ENCODE assay signal across 10 cellular contexts in genomic region chr6:15312500-15312899, GRCh38.
A peak's percentile ranks its signal among the peaks of the same experiment; 100 is the strongest.
DNase-seq lines count a peak whose midpoint lies in the region; ATAC-seq and TF ChIP-seq lines count a peak whose summit lies in the region.
"Had no signal": no experiment of that assay in that cellular context is flagged by ENCODE, and none has a peak within 500 bp of the region (broad histone marks: within the 10 kb centered on the region; RNA-seq: fewer than 3 reads in every experiment).

No MANE protein-coding gene starts in this region.

- no peaks in the 10 kb centered on the region for H3K9me3 ChIP-seq in IMR-90 (ENCODE audit: control insufficient read depth, insufficient read depth, low read length)
- H3K9me3 ChIP-seq in adipocyte (ENCODE audit: control insufficient read depth, low read length): no peaks in the 10 kb centered on the region
- no peaks in the 10 kb centered on the region for H3K9me3 ChIP-seq in mucosa of descending colon
- no peaks in the 10 kb centered on the region for H3K9me3 ChIP-seq in stomach

- H2AK5ac ChIP-seq in IMR-90 (ENCODE audit: low read depth, low read length): no peak overlapping the region

- peaks cover 22 to 86% of the 10 kb centered on the region in 2 experiments; a peak in 3 of 4 replicates for H3K79me1 ChIP-seq in IMR-90 (ENCODE audit: low read depth in 1 of 2, low read length in 2 of 2)

- TF ChIP-seq RAD21 in IMR-90 (IDR thresholded peaks at IDR 0.05; ENCODE audit: low read length): no peak

- ATAC-seq in IMR-90 (ENCODE audit: low read depth): peak; percentile 61
- ATAC-seq in mucosa of descending colon: peak; percentile 26
- no peak for ATAC-seq in GM19455 (IDR thresholded peaks at IDR 0.05; ENCODE audit: unreplicated experiment)
- no peak for ATAC-seq in HG03520 (IDR thresholded peaks at IDR 0.05; ENCODE audit: unreplicated experiment)

- H2AK9ac ChIP-seq in IMR-90 (replicated peaks; ENCODE audit: low read depth, low read length, poor library complexity): no peak overlapping the region

- 0 out of 2 replicates have a peak overlapping the region, but pooled peaks have one; percentile 19 for H3K9ac ChIP-seq in IMR-90 (ENCODE audit: low read depth, low read length)
- H3K9ac ChIP-seq in adipocyte (ENCODE audit: low read length): no peak overlapping the region

- 14% methylated on average over 1 of the region's 3 CpGs; no CpG with 5 or more reads in 1 of the 2 experiments for WGBS in IMR-90 (ENCODE audit: extremely low coverage in 2 of 2, insufficient read length in 1 of 2), 2 experiments
- WGBS in stomach, 5 donors: 71 to 84% (median 81%) methylated on average over 3 of the region's 3 CpGs

- 0 out of 4 replicates have a peak overlapping the region, but pooled peaks of 1 of the 2 experiments have one; percentile 24 for H4K8ac ChIP-seq in IMR-90 (ENCODE audit: low read depth in 2 of 2, low read length in 2 of 2)

- H4K20me1 ChIP-seq in IMR-90 (ENCODE audit: insufficient read depth, low read length): peaks cover 86% of the 10 kb centered on the region

- POLR2A ChIA-PET in IMR-90 (lab: Charles Lee; ENCODE audit: unreplicated experiment): no interaction called here

- no peak overlapping the region for H2BK20ac ChIP-seq in IMR-90 (ENCODE audit: low read depth, low read length)

- peak overlapping the region; percentile 51; the same call in 1 of the 2 replicates for H3K14ac ChIP-seq in IMR-90 (replicated peaks; ENCODE audit: low read depth, low read length)

- H3K23ac ChIP-seq in IMR-90 (ENCODE audit: low read depth, low read length): no peak overlapping the region

- in situ Hi-C loops in Caki2 (cut with HindIII; ENCODE audit: low pct_unique_long_range_greater_than_20kb, low sequenced_read_pairs) (no loop called here), IMR-90 (cut with MboI; ENCODE audit: low sequenced_read_pairs) (no loop called here)

- TF ChIP-seq CTCF in IMR-90 (conservative IDR thresholded peaks at IDR 0.05; ENCODE audit: low read depth, low read length) (no peak), mucosa of descending colon (IDR thresholded peaks at IDR 0.05) (no peak), stomach (IDR thresholded peaks at IDR 0.05) (no peak)

- no peak overlapping the region for H3K27ac ChIP-seq in IMR-90 (ENCODE audit: insufficient read depth, low read length)
- H3K27ac ChIP-seq in stomach: no peak overlapping the region

- no peak overlapping the region for H3K4me3 ChIP-seq in IMR-90 (ENCODE audit: insufficient read depth, low read depth, low read length)
- H3K4me3 ChIP-seq in adipocyte (ENCODE audit: low read length): no peak overlapping the region
- H3K4me3 ChIP-seq in mucosa of descending colon: no peak overlapping the region
- no peak overlapping the region for H3K4me3 ChIP-seq in stomach

- H3K36me3 ChIP-seq in IMR-90 (ENCODE audit: control insufficient read depth, insufficient read depth, low read length): no peaks in the 10 kb centered on the region
- H3K36me3 ChIP-seq in adipocyte (ENCODE audit: control insufficient read depth, insufficient read depth, low read length, severe bottlenecking): no peaks in the 10 kb centered on the region
- H3K36me3 ChIP-seq in mucosa of descending colon (ENCODE audit: low read depth): no peaks in the 10 kb centered on the region
- H3K36me3 ChIP-seq in stomach: no peaks in the 10 kb centered on the region

- intact Hi-C loops in IMR-90 (cut with micrococcal nuclease): no loop called here
- intact Hi-C loops in mucosa of descending colon (cut with DNase I, micrococcal nuclease): no loop called here
- intact Hi-C loops in stomach (cut with DNase I; ENCODE audit: low total_unique reads): no loop called here

- dilution Hi-C loops in IMR-90 (cut with HindIII; ENCODE audit: low sequenced_read_pairs, unreplicated experiment): no loop called here

- H3K27me3 ChIP-seq in IMR-90 (ENCODE audit: control insufficient read depth, insufficient read depth, low read length) (no peaks in the 10 kb centered on the region), adipocyte (replicated peaks; ENCODE audit: control insufficient read depth, insufficient read depth, low read length) (no peaks in the 10 kb centered on the region), stomach (no peaks in the 10 kb centered on the region)

- H2AFZ ChIP-seq in IMR-90 (replicated peaks; ENCODE audit: low read length, poor library complexity): no peak overlapping the region

- DNase-seq in Caki2 (ENCODE audit: low read depth): peak; percentile 72
- peak; percentile 62 for DNase-seq in IMR-90
- DNase-seq in adipocyte (ENCODE audit: low read depth): peak; percentile 30
- no peak for DNase-seq in mucosa of descending colon
- DNase-seq in stomach: no peak
- DNase-seq in NCI-H2227 (lab: John Stamatoyannopoulos, UW; ENCODE audit: unreplicated experiment): no peak
- DNase-seq: activated effector memory CD4-positive, alpha-beta T cell treated with Interleukin-2 at 50 U/mL for 16 hours; posterior cingulate gyrus had no signal

- no peak overlapping the region for H3K18ac ChIP-seq in IMR-90 (ENCODE audit: low read depth, low read length)

- H3K4me1 ChIP-seq in IMR-90 (ENCODE audit: control insufficient read depth, insufficient read depth, low read length) (peaks cover 8% of the 10 kb centered on the region), adipocyte (ENCODE audit: control insufficient read depth, insufficient read depth, low read length) (peaks cover 19% of the 10 kb centered on the region), mucosa of descending colon (ENCODE audit: low read depth) (peaks cover 7% of the 10 kb centered on the region), stomach (peaks cover 4 to 66% (median 48%) of the 10 kb centered on the region in 4 donors)

- CTCF ChIA-PET in IMR-90 (lab: Yijun Ruan, JAX): interaction anchor here (0.7 kb wide), 1 partner anchor 8 kb away, joined by 3 read pairs; no protein-coding TSS in a partner anchor

- H2BK15ac ChIP-seq in IMR-90 (ENCODE audit: low read depth, low read length): no peak overlapping the region

- peaks cover 18% of the 10 kb centered on the region; the same call in 1 of the 2 replicates for H3K9me1 ChIP-seq in IMR-90 (ENCODE audit: insufficient read depth, low read length)

- H3K56ac ChIP-seq in IMR-90 (ENCODE audit: extremely low read depth, insufficient read depth, low read length): no peak overlapping the region

- TF ChIP-seq POLR2A in IMR-90 (IDR thresholded peaks at IDR 0.05; ENCODE audit: low read depth, low read length) (no peak), stomach (IDR thresholded peaks at IDR 0.05) (no peak)

- H3K4me2 ChIP-seq in IMR-90 (ENCODE audit: low read depth, low read length): peak overlapping the region; percentile 19; the same call in 1 of the 2 replicates

- BruUV-seq in IMR-90 (replicated peaks; lab: Mats Ljungman, UMichigan): no TSS peak

- peak overlapping the region; percentile 7; the same call in 1 of the 2 replicates for H3K4ac ChIP-seq in IMR-90 (ENCODE audit: low read depth, low read length)

- H2BK5ac ChIP-seq in IMR-90 (ENCODE audit: low read depth, low read length, poor library complexity, severe bottlenecking): no peak overlapping the region

- no peak overlapping the region for H4K5ac ChIP-seq in IMR-90 (ENCODE audit: low read depth, low read length)

- TF ChIP-seq EP300 in stomach (IDR thresholded peaks at IDR 0.05): no peak

- no peak overlapping the region for H2BK120ac ChIP-seq in IMR-90 (ENCODE audit: low read depth, low read length)

- no peak overlapping the region for H4K91ac ChIP-seq in IMR-90 (ENCODE audit: insufficient read depth, low read depth, low read length)

TF ChIP-seq in IMR-90, 13 proteins besides CTCF, POLR2A, EP300 and RAD21:
- TF ChIP-seq RCOR1 (IDR thresholded peaks at IDR 0.05; ENCODE audit: insufficient replicate concordance, low read length) (no peak), CEBPB (IDR thresholded peaks at IDR 0.05; ENCODE audit: low read depth, low read length) (no peak), MAZ (IDR thresholded peaks at IDR 0.05; ENCODE audit: borderline replicate concordance, low read depth, low read length) (no peak), ELK1 (IDR thresholded peaks at IDR 0.05; ENCODE audit: borderline replicate concordance, low read depth, low read length) (no peak), SMC3 (IDR thresholded peaks at IDR 0.05; ENCODE audit: low read depth, low read length) (no peak), MAFK (IDR thresholded peaks at IDR 0.05; ENCODE audit: low read depth, low read length) (no peak), NFE2L2 (IDR thresholded peaks at IDR 0.05; ENCODE audit: low read depth, low read length) (no peak), MXI1 (IDR thresholded peaks at IDR 0.05; ENCODE audit: borderline replicate concordance, low read depth, low read length) (no peak), RFX5 (IDR thresholded peaks at IDR 0.05; ENCODE audit: low read depth, low read length) (no peak)
- TF ChIP-seq, protein P1, sequence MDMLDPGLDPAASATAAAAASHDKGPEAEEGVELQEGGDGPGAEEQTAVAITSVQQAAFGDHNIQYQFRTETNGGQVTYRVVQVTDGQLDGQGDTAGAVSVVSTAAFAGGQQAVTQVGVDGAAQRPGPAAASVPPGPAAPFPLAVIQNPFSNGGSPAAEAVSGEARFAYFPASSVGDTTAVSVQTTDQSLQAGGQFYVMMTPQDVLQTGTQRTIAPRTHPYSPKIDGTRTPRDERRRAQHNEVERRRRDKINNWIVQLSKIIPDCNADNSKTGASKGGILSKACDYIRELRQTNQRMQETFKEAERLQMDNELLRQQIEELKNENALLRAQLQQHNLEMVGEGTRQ (IDR thresholded peaks at IDR 0.05; ENCODE audit: low read depth, low read length): no peak

Comparison
In these comparisons a context has a peak if more than half of its experiments do, and no peak if none do; other contexts are left out.
1. DNase-seq: peak in Caki2 (single experiment), IMR-90 (single experiment) and adipocyte (single experiment); none in mucosa of descending colon (0 of 3), stomach (single experiment) and NCI-H2227 (single experiment).
2. ATAC-seq: peak in IMR-90 (single experiment) and mucosa of descending colon (single experiment); none in GM19455 (single experiment) and HG03520 (single experiment).